In the genomic region with DNA sequence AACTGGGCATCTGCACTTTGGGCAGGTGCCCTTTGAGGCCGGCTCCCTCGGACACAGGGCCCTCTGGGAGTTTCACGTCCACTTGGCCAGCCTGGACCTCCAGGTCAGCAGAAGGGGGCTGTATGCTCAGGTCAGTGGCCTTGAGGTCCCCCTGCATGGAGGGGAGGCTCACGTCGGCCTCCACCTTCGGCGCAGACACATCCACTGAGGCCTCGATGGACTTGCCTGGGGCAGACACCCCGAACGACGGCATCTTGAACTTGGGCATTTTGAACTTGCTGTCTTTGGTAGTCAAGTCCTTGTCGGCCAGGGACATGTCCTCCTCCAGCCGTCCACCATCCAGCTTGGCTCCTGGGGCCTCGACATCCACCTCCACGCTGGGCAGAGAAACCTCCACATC, we compare ENCODE assay signal across 8 cellular contexts. TPM values are rescaled to one million over a fixed set of nuclear protein-coding genes. Genes with fewer than 3 reads are reported as not detected.
"Had no signal": no experiment of that assay in that cellular context is flagged by ENCODE, and none has a peak within 500 bp of the region (broad histone marks: within the 10 kb centered on the region; RNA-seq: fewer than 3 reads in every experiment).

No MANE protein-coding gene starts in this region.

RNA-seq across cellular contexts. Expression of gene PLD4, which starts 26.0 kb away (rescaled TPM):
- total RNA-seq: dermis microvascular lymphatic vessel endothelial cell, endodermal cell, epithelial cell of proximal tubule, fibroblast of villous mesenchyme, foreskin keratinocyte, gastrocnemius medialis, glomerular endothelial cell had no signal
- polyA plus RNA-seq: fibroblast of lung had no signal
